ENCODE assay signal across 8 cellular contexts in genomic region chr2:101307950-101308431, GRCh38. TPM values are rescaled to one million over a fixed set of nuclear protein-coding genes. Genes with fewer than 3 reads are reported as not detected.
DNase-seq lines count a peak whose midpoint lies in the region; ATAC-seq and TF ChIP-seq lines count a peak whose summit lies in the region.

No MANE protein-coding gene starts in this region.

- H3K4me1 ChIP-seq in OCI-LY7 (ENCODE audit: insufficient read depth, low read length, poor library complexity, severe bottlenecking): peaks cover 16% of the 10 kb centered on the region

- H3K4me3 ChIP-seq in OCI-LY7 (ENCODE audit: low read depth, low read length, poor library complexity, severe bottlenecking): peak overlapping the region; percentile 69

- ATAC-seq in HG02571 (IDR thresholded peaks at IDR 0.05; ENCODE audit: unreplicated experiment): peak; percentile 14

- no peak overlapping the region for H3K27ac ChIP-seq in OCI-LY7 (ENCODE audit: low read depth, low read length, poor library complexity, severe bottlenecking)

- in situ Hi-C loops in GM13977 (cut with MboI; ENCODE audit: low pct_unique_long_range_greater_than_20kb, low sequenced_read_pairs, unreplicated experiment): no loop called here

- H4K20me1 ChIP-seq in OCI-LY7 (ENCODE audit: insufficient read depth, low read length): no peaks in the 10 kb centered on the region

- BruUV-seq in OCI-LY7 (replicated peaks; lab: Mats Ljungman, UMichigan): no TSS peak

- peak overlapping the region; percentile 23; the same call in 1 of the 2 replicates for H2AFZ ChIP-seq in OCI-LY7 (ENCODE audit: low read length)

- H3K79me2 ChIP-seq in OCI-LY7 (ENCODE audit: insufficient read depth, low read depth, low read length): peaks cover 11% of the 10 kb centered on the region; the same call in 1 of the 2 replicates

- CTCF ChIA-PET in OCI-LY7 (lab: Charles Lee; ENCODE audit: unreplicated experiment): no interaction called here

- no peaks in the 10 kb centered on the region for H3K9me3 ChIP-seq in OCI-LY7 (ENCODE audit: low read length)

- DNase-seq in GM13977 (ENCODE audit: low spot score) (peak; percentile 58), OCI-LY7 (ENCODE audit: low spot score) (peak; percentile 4), astrocyte of the hippocampus (ENCODE audit: low read depth, low spot score) (peak; percentile 56), iris pigment epithelial cell (ENCODE audit: low read depth) (peak; percentile 17), NCI-H1105 (lab: John Stamatoyannopoulos, UW) (no peak), DMS153 (lab: John Stamatoyannopoulos, UW) (no peak)
- DNase-seq in stimulated activated CD8-positive, alpha-beta memory T cell treated with anti-CD3 and anti-CD28 coated beads, Interleukin-4, amount 100 ng/mL, for 48 hours: peak; percentile 55

- intact Hi-C loops in OCI-LY7 (cut with micrococcal nuclease; ENCODE audit: unreplicated experiment): no loop called here

- POLR2A ChIA-PET in OCI-LY7 (lab: Charles Lee): interaction anchor here (0.8 to 1.1 kb wide), 2 partner anchors 52 to 60 kb away, joined by 3 read pairs; no protein-coding TSS in a partner anchor

- H3K9me2 ChIP-seq in OCI-LY7 (ENCODE audit: insufficient read depth, low read length): no peaks in the 10 kb centered on the region

- no peaks in the 10 kb centered on the region for H3K36me3 ChIP-seq in OCI-LY7 (ENCODE audit: insufficient read depth, low read length)

- TF ChIP-seq CTCF in GM13977 (IDR thresholded peaks at IDR 0.05; ENCODE audit: extremely low read depth, insufficient read depth, missing control alignments) (no peak), OCI-LY7 (conservative IDR thresholded peaks at IDR 0.05; ENCODE audit: low read length) (no peak)

- peak overlapping the region; percentile 74 for H3K4me2 ChIP-seq in OCI-LY7 (ENCODE audit: low read length)

RNA-seq across cellular contexts. Expression of gene RNF149, which starts 0.5 kb away (rescaled TPM):
- total RNA-seq in OCI-LY7 (2014; rRNA removed; shearing (Covaris generic)): 9.0 and 10.3 TPM in 2 replicates
- total RNA-seq in OCI-LY7 (2022): 16.5 and 17.9 TPM in 2 replicates

RNA-seq across cellular contexts. Expression of gene CNOT11, which starts 55.3 kb away (rescaled TPM):
- total RNA-seq in OCI-LY7 (2014; rRNA removed; shearing (Covaris generic)): 45.7 and 55.5 TPM in 2 replicates
- total RNA-seq in OCI-LY7 (2022): 71.9 and 75.6 TPM in 2 replicates

Comparison
In these comparisons a context has a peak if more than half of its experiments do, and no peak if none do; other contexts are left out.
1. DNase-seq: peak in GM13977 (single experiment), OCI-LY7 (single experiment), astrocyte of the hippocampus (single experiment), iris pigment epithelial cell (single experiment) and stimulated activated CD8-positive, alpha-beta memory T cell treated with anti-CD3 and anti-CD28 coated beads, Interleukin-4, amount 100 ng/mL, for 48 hours (single experiment); none in NCI-H1105 (single experiment) and DMS153 (single experiment).